Comparison of ENCODE assay signal across 31 cellular contexts in genomic region chr5:178160176-178160575, GRCh38. TPM values are rescaled to one million over a fixed set of nuclear protein-coding genes. Genes with fewer than 3 reads are reported as not detected.
"Had no signal": no experiment of that assay in that cellular context is flagged by ENCODE, and none has a peak within 500 bp of the region (broad histone marks: within the 10 kb centered on the region; RNA-seq: fewer than 3 reads in every experiment).

No MANE protein-coding gene starts in this region.

- H3K36me3 Mint-ChIP-seq: IgD-negative memory B cell, T-cell had no signal

- H3K36me3 ChIP-seq: Peyer's patch had no signal

- H3K27ac ChIP-seq: HL-60, KMS-11, PC-9, Peyer's patch had no signal

- H3K4me3 Mint-ChIP-seq: IgD-negative memory B cell, T-cell had no signal

- H3K27me3 ChIP-seq: Peyer's patch had no signal

- H3K9ac ChIP-seq: KMS-11, SK-N-SH had no signal

- ATAC-seq: K562, T-cell had no signal

- H3K4me2 ChIP-seq: KMS-11, PC-9, SK-N-SH had no signal

- H3K27ac Mint-ChIP-seq: T-cell had no signal

- H3K4me3 ChIP-seq: K562, PC-9, Peyer's patch had no signal

- DNase-seq: Kasumi-1, MM.1S, NCI-H1048, NCI-H1105, NCI-H1417 treated with DMSO at 0.1 percent for 48 hours, NCI-H146, NCI-H1694 treated with DMSO at 0.1 percent for 48 hours, NCI-H1930, NCI-H2081 treated with DMSO at 0.1 percent for 48 hours, NCI-H2171, NCI-H226, NCI-H446, NCI-H510A, NCI-H524 treated with DMSO at 0.1 percent for 48 hours, NCI-H69, NCI-H774, OCI-M1, PC-9, Peyer's patch, Right ventricle myocardium superior, SIG-M5, SK-N-SH, SW 1271, T-cell had no signal

- H3K27me3 Mint-ChIP-seq: IgD-negative memory B cell had no signal

- H3K9me3 ChIP-seq: Peyer's patch, SK-N-SH had no signal

- H3K9me3 Mint-ChIP-seq: IgD-negative memory B cell, T-cell had no signal

RNA-seq across cellular contexts. Expression of gene GMCL2, which starts 27.0 kb away (rescaled TPM):
- total RNA-seq: M059J, PC-9, Peyer's patch, Right ventricle myocardium superior, RPMI7951, SK-MEL-5, T-cell had no signal
